Comparison of ENCODE assay signal across 13 cellular contexts in the genomic region with DNA sequence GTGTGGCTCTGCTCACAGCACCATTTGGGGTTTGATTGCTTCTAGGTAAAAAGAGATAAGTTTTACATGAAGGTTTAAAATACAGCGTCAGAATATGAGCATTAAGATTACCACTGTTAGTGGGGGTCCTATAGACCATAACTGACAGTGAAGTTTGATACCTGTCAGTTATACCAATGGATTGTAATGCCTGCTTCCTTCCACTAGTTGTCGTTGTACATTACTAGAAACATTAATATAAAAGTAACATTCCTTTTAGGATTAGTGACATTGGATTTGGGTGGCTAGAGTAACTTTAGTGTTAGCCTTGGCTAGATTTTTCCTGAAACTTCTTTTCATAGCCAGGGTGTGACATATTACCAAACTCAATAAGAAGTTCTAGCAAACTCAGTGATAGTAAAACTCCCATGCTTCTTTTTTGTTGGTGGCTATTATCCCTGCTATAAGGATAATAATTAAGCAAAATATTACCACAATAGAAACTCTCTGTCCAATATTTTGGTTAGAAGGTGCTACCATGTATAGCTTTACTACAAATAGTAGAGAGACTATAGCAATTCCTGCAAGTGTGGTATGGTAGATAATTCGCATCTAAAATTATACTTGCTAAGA. TPM values are rescaled to one million over a fixed set of nuclear protein-coding genes. Genes with fewer than 3 reads are reported as not detected.
DNase-seq lines count a peak whose midpoint lies in the region; ATAC-seq, FAIRE-seq and TF ChIP-seq lines count a peak whose summit lies in the region.
"Had no signal": no experiment of that assay in that cellular context is flagged by ENCODE, and none has a peak within 500 bp of the region (broad histone marks: within the 10 kb centered on the region; RNA-seq: fewer than 3 reads in every experiment).

No MANE protein-coding gene starts in this region.

- FAIRE-seq in astrocyte (lab: Jason Lieb, UNC) = no peak

- no peaks in the 10 kb centered on the region for H3K79me2 ChIP-seq in astrocyte (ENCODE audit: insufficient read depth, low read length)

- H3K27me3 Mint-ChIP-seq in astrocyte (ENCODE audit: low read depth, unreplicated experiment) (no peaks in the 10 kb centered on the region), nephron progenitor cell (ENCODE audit: low read depth, poor library complexity) (no peaks in the 10 kb centered on the region)

- H3K27ac ChIP-seq in astrocyte (ENCODE audit: low read depth, low read length) = no peak overlapping the region
- H3K27ac ChIP-seq: thoracic aorta had no signal

- H3K36me3 Mint-ChIP-seq in astrocyte (ENCODE audit: low read depth, unreplicated experiment) (no peaks in the 10 kb centered on the region), nephron progenitor cell (ENCODE audit: low read depth) (peaks cover 4% of the 10 kb centered on the region)
- H3K36me3 Mint-ChIP-seq in stimulated activated effector memory CD8-positive, alpha-beta T cell treated with anti-CD3 and anti-CD28 coated beads, Interleukin-12 subunit alpha, Interleukin-12 subunit beta, amount 100 ng/mL, for 72 hours = no peaks in the 10 kb centered on the region

- H3K9ac ChIP-seq in astrocyte (ENCODE audit: low read length) = no peak overlapping the region

- no peak overlapping the region for H2AFZ ChIP-seq in astrocyte (ENCODE audit: low read depth, low read length)

- no peaks in the 10 kb centered on the region for H3K9me3 Mint-ChIP-seq in astrocyte (ENCODE audit: unreplicated experiment)
- H3K9me3 Mint-ChIP-seq in nephron progenitor cell = peaks cover 27% of the 10 kb centered on the region
- H3K9me3 Mint-ChIP-seq in stimulated activated effector memory CD8-positive, alpha-beta T cell treated with anti-CD3 and anti-CD28 coated beads, Interleukin-12 subunit alpha, Interleukin-12 subunit beta, amount 100 ng/mL, for 72 hours = peaks cover under 1% of the 10 kb centered on the region

- peak; percentile 53 for TF ChIP-seq CTCF in GM06990 (IDR thresholded peaks at IDR 0.05; ENCODE audit: insufficient read depth, low read length, poor library complexity, severe bottlenecking)
- TF ChIP-seq CTCF in astrocyte (IDR thresholded peaks at IDR 0.05; ENCODE audit: insufficient read depth, low read depth, low read length) = peak; percentile 33
- TF ChIP-seq CTCF in nephron progenitor cell (IDR thresholded peaks at IDR 0.05) = peak; percentile 22

- H3K4me1 Mint-ChIP-seq in astrocyte (ENCODE audit: low read depth, unreplicated experiment) (peaks cover under 1% of the 10 kb centered on the region), nephron progenitor cell (peaks cover 16% of the 10 kb centered on the region)
- H3K4me1 Mint-ChIP-seq in stimulated activated effector memory CD8-positive, alpha-beta T cell treated with anti-CD3 and anti-CD28 coated beads, Interleukin-12 subunit alpha, Interleukin-12 subunit beta, amount 100 ng/mL, for 72 hours = no peaks in the 10 kb centered on the region

- no peaks in the 10 kb centered on the region for H3K4me1 ChIP-seq in astrocyte (ENCODE audit: insufficient read depth, low read length)

- H3K4me3 ChIP-seq in GM06990 (replicated peaks; ENCODE audit: low read depth, low read length) = no peak overlapping the region
- H3K4me3 ChIP-seq in astrocyte (ENCODE audit: insufficient read depth, low read depth, low read length) = no peak overlapping the region
- H3K4me3 ChIP-seq: thoracic aorta had no signal

- H3K9me3 ChIP-seq in astrocyte (ENCODE audit: insufficient read depth, low read depth, low read length) = no peaks in the 10 kb centered on the region
- H3K9me3 ChIP-seq: thoracic aorta had no signal

- ATAC-seq in HG03159 (IDR thresholded peaks at IDR 0.05; ENCODE audit: unreplicated experiment) (peak; percentile 55), GM21529 (IDR thresholded peaks at IDR 0.05; ENCODE audit: unreplicated experiment) (no peak)
- no peak for ATAC-seq in stimulated activated effector memory CD8-positive, alpha-beta T cell treated with anti-CD3 and anti-CD28 coated beads, Interleukin-12 subunit alpha, Interleukin-12 subunit beta, amount 100 ng/mL, for 72 hours
- ATAC-seq: left colon had no signal

- no peak for DNase-seq in GM06990 (ENCODE audit: extremely low read depth, insufficient read length)
- no peak for DNase-seq in astrocyte (ENCODE audit: low read depth)
- no peak for DNase-seq in nephron progenitor cell
- DNase-seq in stimulated activated effector memory CD8-positive, alpha-beta T cell treated with anti-CD3 and anti-CD28 coated beads, Interleukin-12 subunit alpha, Interleukin-12 subunit beta, amount 100 ng/mL, for 72 hours (ENCODE audit: low spot score in 2 of 2) = no peak
- DNase-seq in activated T-cell treated with anti-CD3 and anti-CD28 coated beads, Interleukin-2, amount 50 U/mL, for 1 hour = no peak
- no peak for DNase-seq in dedifferentiated amniotic fluid mesenchymal stem cell (ENCODE audit: extremely low spot score)
- DNase-seq: activated CD8-positive, alpha-beta memory T cell treated with anti-CD3 and anti-CD28 coated beads, Interleukin-2, amount 50 U/mL, for 48 hours; left colon; NCI-H1092; SHP77 treated with DMSO at 0.1 percent for 48 hours had no signal

- H3K27ac Mint-ChIP-seq in astrocyte (ENCODE audit: unreplicated experiment) (no peak overlapping the region), nephron progenitor cell (no peak overlapping the region)
- H3K27ac Mint-ChIP-seq in stimulated activated effector memory CD8-positive, alpha-beta T cell treated with anti-CD3 and anti-CD28 coated beads, Interleukin-12 subunit alpha, Interleukin-12 subunit beta, amount 100 ng/mL, for 72 hours = no peak overlapping the region

- H3K4me3 Mint-ChIP-seq in astrocyte (ENCODE audit: unreplicated experiment) (no peak overlapping the region), nephron progenitor cell (no peak overlapping the region)
- no peak overlapping the region for H3K4me3 Mint-ChIP-seq in stimulated activated effector memory CD8-positive, alpha-beta T cell treated with anti-CD3 and anti-CD28 coated beads, Interleukin-12 subunit alpha, Interleukin-12 subunit beta, amount 100 ng/mL, for 72 hours

- H3K27me3 ChIP-seq in GM06990 (replicated peaks; ENCODE audit: control insufficient read depth, insufficient read depth, low read length) = no peaks in the 10 kb centered on the region
- no peaks in the 10 kb centered on the region for H3K27me3 ChIP-seq in astrocyte (ENCODE audit: insufficient read depth, low read length)

- H3K36me3 ChIP-seq in GM06990 (ENCODE audit: control insufficient read depth, insufficient read depth, low read length) (no peaks in the 10 kb centered on the region), astrocyte (ENCODE audit: insufficient read depth, low read length) (no peaks in the 10 kb centered on the region)
- H3K36me3 ChIP-seq: thoracic aorta had no signal

- H4K20me1 ChIP-seq in astrocyte (ENCODE audit: insufficient read depth, low read length) = no peaks in the 10 kb centered on the region

- no peak overlapping the region for H3K4me2 ChIP-seq in astrocyte (ENCODE audit: low read length)

RNA-seq across cellular contexts. Expression of gene FAM181B, which starts 57.1 kb away (rescaled TPM):
- 0.11 and 0.17 TPM in 2 replicates for total RNA-seq in astrocyte
